ENCODE assay signal across 8 cellular contexts in genomic region chr17:60231234-60231633, GRCh38.
DNase-seq lines count a peak whose midpoint lies in the region; ATAC-seq and TF ChIP-seq lines count a peak whose summit lies in the region.

No MANE protein-coding gene starts in this region.

- POLR2A ChIA-PET in CD8-positive, alpha-beta T cell (lab: Charles Lee), result interaction anchor here (1.3 kb wide), 1 partner anchor 14 kb away, joined by 3 read pairs; no protein-coding TSS in a partner anchor

- H3K9me3 ChIP-seq in neural cell (ENCODE audit: low read length), result no peaks in the 10 kb centered on the region
- H3K9me3 ChIP-seq in CD8-positive, alpha-beta T cell (ENCODE audit: low read length), result no peaks in the 10 kb centered on the region

- no peak overlapping the region for H3K9ac ChIP-seq in neural cell (ENCODE audit: low read length)

- peak; percentile 55 for TF ChIP-seq CTCF in neural cell (IDR thresholded peaks at IDR 0.05; ENCODE audit: poor library complexity, severe bottlenecking)
- TF ChIP-seq CTCF in CD8-positive, alpha-beta T cell (IDR thresholded peaks at IDR 0.05), result no peak

- H4K20me1 ChIP-seq in neural cell (ENCODE audit: insufficient read depth), result no peaks in the 10 kb centered on the region

- intact Hi-C loops in CD8-positive, alpha-beta T cell (cut with DNase I, micrococcal nuclease), result loop anchor here in 1 of 2 experiments (5.0 kb wide), 1 partner anchor 206 kb away; no protein-coding TSS in a partner anchor

- no peak overlapping the region for H3K4me3 Mint-ChIP-seq in CD8-positive, alpha-beta T cell

- peaks cover 27% of the 10 kb centered on the region for H3K36me3 Mint-ChIP-seq in CD8-positive, alpha-beta T cell

- H2AFZ ChIP-seq in neural cell (ENCODE audit: low read depth, low read length), result no peak overlapping the region

- H3K4me3 ChIP-seq in neural cell (ENCODE audit: low read length), result no peak overlapping the region
- no peak overlapping the region for H3K4me3 ChIP-seq in CD8-positive, alpha-beta T cell (ENCODE audit: low read depth, low read length)

- CTCF ChIA-PET in CD8-positive, alpha-beta T cell (lab: Charles Lee), result interaction anchor here (0.9 kb wide), 1 partner anchor 18 kb away, joined by 3 read pairs; no protein-coding TSS in a partner anchor

- H3K79me2 ChIP-seq in neural cell (replicated peaks; ENCODE audit: insufficient read depth, low read length), result no peaks in the 10 kb centered on the region

- no peaks in the 10 kb centered on the region for H3F3A ChIP-seq in neural cell (ENCODE audit: insufficient read depth, low read length, poor library complexity, severe bottlenecking)

- H3K36me3 ChIP-seq in neural cell (ENCODE audit: insufficient read depth, low read length), result no peaks in the 10 kb centered on the region
- no peaks in the 10 kb centered on the region for H3K36me3 ChIP-seq in CD8-positive, alpha-beta T cell (ENCODE audit: insufficient read depth, low read length)

- H3K9me2 ChIP-seq in neural cell (ENCODE audit: insufficient read depth, low read length), result no peaks in the 10 kb centered on the region

- no peaks in the 10 kb centered on the region for H3K27me3 Mint-ChIP-seq in CD8-positive, alpha-beta T cell (ENCODE audit: low read depth)

- TF ChIP-seq EP300 in neural cell (conservative IDR thresholded peaks at IDR 0.05; ENCODE audit: poor library complexity, severe bottlenecking), result no peak

- no peak overlapping the region for H3K27ac Mint-ChIP-seq in CD8-positive, alpha-beta T cell

- no peaks in the 10 kb centered on the region for H3K27me3 ChIP-seq in neural cell (ENCODE audit: insufficient read depth, low read depth, low read length)
- H3K27me3 ChIP-seq in CD8-positive, alpha-beta T cell (ENCODE audit: insufficient read depth, low read length), result no peaks in the 10 kb centered on the region

- peak; percentile 55 for TF ChIP-seq RAD21 in neural cell (conservative IDR thresholded peaks at IDR 0.05)

- H3K27ac ChIP-seq in neural cell (ENCODE audit: low read length), result no peak overlapping the region
- H3K27ac ChIP-seq in CD8-positive, alpha-beta T cell (ENCODE audit: low read depth, low read length), result no peak overlapping the region

- no peaks in the 10 kb centered on the region for H3K9me3 Mint-ChIP-seq in CD8-positive, alpha-beta T cell

- no peak overlapping the region for H3K4me2 ChIP-seq in neural cell (ENCODE audit: low read length)

- H3K4me1 Mint-ChIP-seq in CD8-positive, alpha-beta T cell (ENCODE audit: low read depth), result no peaks in the 10 kb centered on the region

- DNase-seq in SKM-1 treated with dmso at 0.1 percent for 144 hours (lab: John Stamatoyannopoulos, UW; ENCODE audit: unreplicated experiment) (peak; percentile 10), SKM-1 (lab: John Stamatoyannopoulos, UW; ENCODE audit: unreplicated experiment) (no peak), NCI-H2196 treated with DMSO at 0.1 percent for 48 hours (lab: John Stamatoyannopoulos, UW; ENCODE audit: unreplicated experiment) (peak; percentile 27), NCI-H187 treated with DMSO at 0.1 percent for 48 hours (lab: John Stamatoyannopoulos, UW) (no peak), iPS-NIHi11 (ENCODE audit: low spot score) (no peak)
- DNase-seq in central memory CD4-positive, alpha-beta T cell, result peak; percentile 0
- DNase-seq in CD8-positive, alpha-beta T cell, result no peak

- no peaks in the 10 kb centered on the region for H3K4me1 ChIP-seq in CD8-positive, alpha-beta T cell (ENCODE audit: insufficient read depth, low read length)

- no peak for ATAC-seq in CD8-positive, alpha-beta T cell

TF ChIP-seq in neural cell, 6 proteins besides CTCF, POLR2A, EP300 and RAD21:
- TF ChIP-seq SMC3 (conservative IDR thresholded peaks at IDR 0.05; ENCODE audit: poor library complexity), result peak; percentile 49
- TF ChIP-seq POLR2AphosphoS5 (IDR thresholded peaks at IDR 0.05), result no peak

Comparison
In these comparisons a context has a peak if more than half of its experiments do, and no peak if none do; other contexts are left out.
1. DNase-seq: peak in SKM-1 treated with dmso at 0.1 percent for 144 hours (single experiment), NCI-H2196 treated with DMSO at 0.1 percent for 48 hours (single experiment) and central memory CD4-positive, alpha-beta T cell (single experiment); none in SKM-1 (single experiment), NCI-H187 treated with DMSO at 0.1 percent for 48 hours (single experiment), iPS-NIHi11 (single experiment) and CD8-positive, alpha-beta T cell (0 of 7).